ENCODE assay signal across 10 cellular contexts in the genomic region with DNA sequence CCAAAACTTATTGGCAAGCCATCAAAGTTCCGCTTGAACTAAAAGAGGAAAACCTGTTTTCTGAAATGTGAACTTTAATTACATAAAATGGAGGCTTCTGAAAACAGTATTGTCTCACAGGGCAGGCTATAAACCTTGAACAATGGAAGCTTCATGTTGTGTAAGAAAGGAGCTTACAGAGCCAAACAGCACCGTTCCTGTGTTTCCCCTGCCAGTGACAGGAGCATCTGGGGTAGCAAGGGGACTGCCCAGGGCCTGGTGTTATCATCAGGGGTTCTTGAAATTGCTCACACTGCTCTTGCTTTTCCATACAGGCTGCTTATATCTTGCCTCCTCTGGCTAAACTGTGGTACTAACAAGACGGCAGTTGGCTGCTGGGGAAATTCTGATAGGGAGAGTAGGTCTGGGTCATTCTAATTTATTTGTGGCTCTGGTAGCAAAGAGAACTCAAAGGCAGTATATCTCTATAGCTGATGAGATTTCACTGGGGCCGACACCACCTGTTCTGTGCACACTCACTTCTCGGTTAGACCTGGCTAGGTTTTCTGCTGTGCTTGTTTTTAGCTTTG. TPM values are rescaled to one million over a fixed set of nuclear protein-coding genes. Genes with fewer than 3 reads are reported as not detected.
DNase-seq lines count a peak whose midpoint lies in the region; ATAC-seq, FAIRE-seq and TF ChIP-seq lines count a peak whose summit lies in the region.
"Had no signal": no experiment of that assay in that cellular context is flagged by ENCODE, and none has a peak within 500 bp of the region (broad histone marks: within the 10 kb centered on the region; RNA-seq: fewer than 3 reads in every experiment).

No MANE protein-coding gene starts in this region.

- WGBS in small intestine, 3 donors = 67 to 75% (median 74%) methylated on average over 5 of the region's 5 CpGs

- H3K9me3 ChIP-seq in mucosa of descending colon (no peaks in the 10 kb centered on the region), small intestine (ENCODE audit: control insufficient read depth, low read depth) (no peaks in the 10 kb centered on the region)
- no peaks in the 10 kb centered on the region for H3K9me3 ChIP-seq in CD4-positive, alpha-beta T cell (ENCODE audit: control insufficient read depth, low read length)
- H3K9me3 ChIP-seq: body of pancreas had no signal

- TF ChIP-seq CTCF in mucosa of descending colon (IDR thresholded peaks at IDR 0.05) = no peak
- TF ChIP-seq CTCF in CD4-positive, alpha-beta T cell (IDR thresholded peaks at IDR 0.05) = no peak

- H3K4me1 Mint-ChIP-seq in activated CD8-positive, alpha-beta memory T cell treated with anti-CD3 and anti-CD28 coated beads, Interleukin-2, amount 10 ng/mL, durations not matched to agents 7 days and 5 days = no peaks in the 10 kb centered on the region
- H3K4me1 Mint-ChIP-seq in CD4-positive, alpha-beta T cell (ENCODE audit: low read depth) = no peaks in the 10 kb centered on the region

- peaks cover 3% of the 10 kb centered on the region for H3K9me3 Mint-ChIP-seq in activated CD8-positive, alpha-beta memory T cell treated with anti-CD3 and anti-CD28 coated beads, Interleukin-2, amount 10 ng/mL, durations not matched to agents 7 days and 5 days (ENCODE audit: low read depth)
- peaks cover 4% of the 10 kb centered on the region for H3K9me3 Mint-ChIP-seq in CD4-positive, alpha-beta T cell

- H3K36me3 ChIP-seq in mucosa of descending colon (ENCODE audit: low read depth) (no peaks in the 10 kb centered on the region), small intestine (ENCODE audit: control insufficient read depth in 2 of 2, insufficient read depth in 2 of 2, low read length in 2 of 2) (no peaks in the 10 kb centered on the region)

- POLR2A ChIA-PET in CD4-positive, alpha-beta T cell (lab: Charles Lee) = no interaction called here

- no peak overlapping the region for H3K27ac Mint-ChIP-seq in activated CD8-positive, alpha-beta memory T cell treated with anti-CD3 and anti-CD28 coated beads, Interleukin-2, amount 10 ng/mL, durations not matched to agents 7 days and 5 days
- no peak overlapping the region for H3K27ac Mint-ChIP-seq in CD4-positive, alpha-beta T cell

- H3K4me1 ChIP-seq in mucosa of descending colon (ENCODE audit: low read depth) = peaks cover 6% of the 10 kb centered on the region
- no peaks in the 10 kb centered on the region for H3K4me1 ChIP-seq in small intestine (ENCODE audit: control insufficient read depth in 2 of 2, insufficient read depth in 1 of 2, low read depth in 1 of 2, low read length in 1 of 2)
- H3K4me1 ChIP-seq: body of pancreas had no signal

- no peak overlapping the region for H3K27ac ChIP-seq in CD4-positive, alpha-beta T cell (ENCODE audit: low read depth, low read length)
- H3K27ac ChIP-seq in small intestine (ENCODE audit: low read depth in 1 of 2, low read length in 1 of 2) = no peak overlapping the region
- H3K27ac ChIP-seq: body of pancreas had no signal

- H3K27me3 Mint-ChIP-seq in activated CD8-positive, alpha-beta memory T cell treated with anti-CD3 and anti-CD28 coated beads, Interleukin-2, amount 10 ng/mL, durations not matched to agents 7 days and 5 days = no peaks in the 10 kb centered on the region
- H3K27me3 Mint-ChIP-seq in CD4-positive, alpha-beta T cell = no peaks in the 10 kb centered on the region

- intact Hi-C loops in mucosa of descending colon (cut with DNase I, micrococcal nuclease) = no loop called here
- intact Hi-C loops in CD4-positive, alpha-beta T cell (cut with DNase I, micrococcal nuclease) = no loop called here

- no peak for FAIRE-seq in small intestine (lab: Jason Lieb, UNC)

- H3K4me3 ChIP-seq in mucosa of descending colon (no peak overlapping the region), small intestine (ENCODE audit: low read depth in 1 of 2, low read length in 2 of 2) (no peak overlapping the region)
- H3K4me3 ChIP-seq: body of pancreas had no signal

- ATAC-seq in GM18511 (IDR thresholded peaks at IDR 0.05; ENCODE audit: unreplicated experiment) (peak; percentile 75), GM21576 (IDR thresholded peaks at IDR 0.05; ENCODE audit: unreplicated experiment) (peak; percentile 40), HG03469 (IDR thresholded peaks at IDR 0.05; ENCODE audit: unreplicated experiment) (peak; percentile 39), mucosa of descending colon (peak; percentile 61)
- ATAC-seq in activated CD8-positive, alpha-beta memory T cell treated with anti-CD3 and anti-CD28 coated beads, Interleukin-2, amount 10 ng/mL, durations not matched to agents 7 days and 5 days = no peak
- no peak for ATAC-seq in CD4-positive, alpha-beta T cell (ENCODE audit: poor library complexity)
- ATAC-seq: body of pancreas had no signal

- no peak for DNase-seq in mucosa of descending colon
- no peak for DNase-seq in activated CD8-positive, alpha-beta memory T cell treated with anti-CD3 and anti-CD28 coated beads, Interleukin-2, amount 10 ng/mL, durations not matched to agents 7 days and 5 days
- no peak for DNase-seq in CD4-positive, alpha-beta T cell
- no peak for DNase-seq in small intestine
- no peak for DNase-seq in activated naive CD4-positive, alpha-beta T cell treated with Interleukin-2 at 50 U/mL for 16 hours
- DNase-seq: body of pancreas, RPMI8226 had no signal

- no peaks in the 10 kb centered on the region for H3K27me3 ChIP-seq in CD4-positive, alpha-beta T cell (ENCODE audit: control insufficient read depth, insufficient read depth, low read length)
- no peaks in the 10 kb centered on the region for H3K27me3 ChIP-seq in small intestine (ENCODE audit: control insufficient read depth in 2 of 2, insufficient read depth in 2 of 2, low read length in 2 of 2)
- H3K27me3 ChIP-seq: body of pancreas had no signal

- no peak overlapping the region for H3K4me3 Mint-ChIP-seq in activated CD8-positive, alpha-beta memory T cell treated with anti-CD3 and anti-CD28 coated beads, Interleukin-2, amount 10 ng/mL, durations not matched to agents 7 days and 5 days
- H3K4me3 Mint-ChIP-seq in CD4-positive, alpha-beta T cell = no peak overlapping the region

- CTCF ChIA-PET in activated CD8-positive, alpha-beta memory T cell treated with anti-CD3 and anti-CD28 coated beads, Interleukin-2, amount 10 ng/mL, durations not matched to agents 7 days and 5 days (lab: Charles Lee) = no interaction called here
- CTCF ChIA-PET in CD4-positive, alpha-beta T cell (lab: Charles Lee) = no interaction called here

- H3K36me3 Mint-ChIP-seq in activated CD8-positive, alpha-beta memory T cell treated with anti-CD3 and anti-CD28 coated beads, Interleukin-2, amount 10 ng/mL, durations not matched to agents 7 days and 5 days = no peaks in the 10 kb centered on the region
- no peaks in the 10 kb centered on the region for H3K36me3 Mint-ChIP-seq in CD4-positive, alpha-beta T cell (ENCODE audit: low read depth)

RNA-seq across cellular contexts. Expression of a gene that starts 40.4 kb away (rescaled TPM):
- total RNA-seq in mucosa of descending colon = 10 to 100 TPM in 1 of 3 donors, 1 to 10 TPM in 2; 3.6 to 10.6 (median 8.6) TPM
- under 1 TPM in 1 of 2 experiments, not detected in 1; 0.75 TPM for total RNA-seq in activated CD8-positive, alpha-beta memory T cell treated with anti-CD3 and anti-CD28 coated beads, Interleukin-2, amount 10 ng/mL, durations not matched to agents 7 days and 5 days
- total RNA-seq in CD4-positive, alpha-beta T cell = under 1 TPM; 0.70 to 0.93 TPM
- polyA plus RNA-seq in small intestine = 1 to 10 TPM in 2 of 3 donors, under 1 TPM in 1; 0.67 to 9.5 (median 8.4) TPM

Comparison
In these comparisons a context has a peak if more than half of its experiments do, and no peak if none do; other contexts are left out.
1. ATAC-seq: peak in GM18511 (single experiment), GM21576 (single experiment), HG03469 (single experiment) and mucosa of descending colon (single experiment); none in activated CD8-positive, alpha-beta memory T cell treated with anti-CD3 and anti-CD28 coated beads, Interleukin-2, amount 10 ng/mL, durations not matched to agents 7 days and 5 days (single experiment) and CD4-positive, alpha-beta T cell (single experiment).